ENCODE assay signal across 8 cellular contexts in genomic region chr12:7983019-7983418, GRCh38. TPM values are rescaled to one million over a fixed set of nuclear protein-coding genes. Genes with fewer than 3 reads are reported as not detected.
DNase-seq lines count a peak whose midpoint lies in the region; ATAC-seq, FAIRE-seq and TF ChIP-seq lines count a peak whose summit lies in the region.
"Not testable (repeated sequence)": the region's sequence is repeated elsewhere in the genome, so short reads cannot be mapped to it uniquely, and the experiment has no call there.

No MANE protein-coding gene starts in this region.

- FAIRE-seq in astrocyte (lab: Jason Lieb, UNC); HepG2 (lab: Jason Lieb, UNC): not testable (repeated sequence)

- not testable (repeated sequence) for TF ChIP-seq RAD21 in HepG2 (CRISPR knock-in tag; IDR thresholded peaks at IDR 0.05)

- 88% methylated on average over 11 of the region's 11 CpGs for WGBS in HepG2 (ENCODE audit: low lambda C conversion rate)
- WGBS in trophoblast cell (ENCODE audit: extremely low coverage, insufficient coverage, insufficient read length), result no CpG with 5 or more reads among the region's 11 CpGs

- POLR2A ChIA-PET in Caco-2 (lab: Charles Lee), result interaction anchor here (0.5 to 3.4 kb wide), 11 partner anchors 8 to 147 kb away, joined by 3 to 45 read pairs (median 4); partner anchors contain the start of gene SLC2A3
- POLR2A ChIA-PET in HepG2 (lab: Yijun Ruan, JAX), result not testable (repeated sequence)

- peak overlapping the region; percentile 16 for H4K8ac ChIP-seq in trophoblast cell (ENCODE audit: low read depth, low read length)

- CTCF ChIA-PET in Caco-2 (lab: Charles Lee), result interaction anchor here (1.0 to 2.5 kb wide), 4 partner anchors 12 to 50 kb away, joined by 5 to 12 read pairs (median 6); partner anchors contain the start of gene SLC2A3
- CTCF ChIA-PET in HepG2 (lab: Yijun Ruan, JAX; ENCODE audit: low intra/inter-chr PET ratio, low total read pairs), result not testable (repeated sequence)

- intact Hi-C loops in Caco-2 (cut with micrococcal nuclease; ENCODE audit: unreplicated experiment), result loop anchor here (2.0 kb wide), 1 partner anchor 50 kb away; no protein-coding TSS in a partner anchor
- intact Hi-C loops in HepG2 (cut with micrococcal nuclease; ENCODE audit: unreplicated experiment), result not testable (repeated sequence)

- H3K27me3 Mint-ChIP-seq in Caco-2 (ENCODE audit: insufficient read depth, unreplicated experiment); astrocyte (ENCODE audit: low read depth, unreplicated experiment); endothelial cell (ENCODE audit: unreplicated experiment); mesothelial cell of epicardium (ENCODE audit: low read depth); type B pancreatic cell: not testable (repeated sequence)

- H3K9me3 ChIP-seq in Caco-2; HUES48 (ENCODE audit: control insufficient read depth, insufficient read depth, low read length); astrocyte (ENCODE audit: insufficient read depth, low read depth, low read length); HepG2 (ENCODE audit: low read length); trophoblast cell (ENCODE audit: insufficient read depth, low read depth, low read length): not testable (repeated sequence)

- not testable (repeated sequence) for TF ChIP-seq EP300 in HepG2 (IDR thresholded peaks at IDR 0.05; ENCODE audit: low read depth in 2 of 2, low read length in 2 of 2); HepG2 (CRISPR knock-in tag; IDR thresholded peaks at IDR 0.05; ENCODE audit: borderline replicate concordance)

- H3K36me3 ChIP-seq in Caco-2 (ENCODE audit: control insufficient read depth, insufficient read depth, low read length); HUES48 (ENCODE audit: control insufficient read depth, insufficient read depth, low read length); astrocyte (ENCODE audit: insufficient read depth, low read length); HepG2 (replicated peaks in 1 of 2; ENCODE audit: control insufficient read depth in 1 of 2, insufficient read depth in 2 of 2, low read length in 2 of 2); trophoblast cell (ENCODE audit: control insufficient read depth in 1 of 2, insufficient read depth in 2 of 2, low read length in 2 of 2): not testable (repeated sequence)

- peak overlapping the region; percentile 92 for H3K18ac ChIP-seq in trophoblast cell (ENCODE audit: low read length)

- peak overlapping the region; percentile 49 for H3K4me3 Mint-ChIP-seq in Caco-2 (ENCODE audit: unreplicated experiment)
- not testable (repeated sequence) for H3K4me3 Mint-ChIP-seq in astrocyte (ENCODE audit: unreplicated experiment); endothelial cell (ENCODE audit: unreplicated experiment); mesothelial cell of epicardium; type B pancreatic cell

- H3K27ac Mint-ChIP-seq in Caco-2 (ENCODE audit: unreplicated experiment), result peak overlapping the region; percentile 93
- peak overlapping the region; percentile 83 for H3K27ac Mint-ChIP-seq in astrocyte (ENCODE audit: unreplicated experiment)
- peak overlapping the region; percentile 99 for H3K27ac Mint-ChIP-seq in endothelial cell (ENCODE audit: unreplicated experiment)
- peak overlapping the region; percentile 81 for H3K27ac Mint-ChIP-seq in mesothelial cell of epicardium
- peak overlapping the region; percentile 91 for H3K27ac Mint-ChIP-seq in type B pancreatic cell

- H2BK120ac ChIP-seq in trophoblast cell (ENCODE audit: insufficient read depth, low read length, poor library complexity), result peak overlapping the region; percentile 96

- in situ Hi-C loops in HepG2 (cut with HindIII; ENCODE audit: extremely low pct_ligation_motif_present, low pct_unique_long_range_greater_than_20kb), result not testable (repeated sequence)

- H3K27ac ChIP-seq in HUES48 (ENCODE audit: low read depth, low read length) (peak overlapping the region; percentile 57), HepG2 (ENCODE audit: extremely low read length, insufficient read depth, low read length) (peak overlapping the region; percentile 48), trophoblast cell (ENCODE audit: low read depth, low read length) (peak overlapping the region; percentile 61)
- H3K27ac ChIP-seq in astrocyte (ENCODE audit: low read depth, low read length), result not testable (repeated sequence)

- H3K4me1 ChIP-seq in Caco-2, result peaks cover 79% of the 10 kb centered on the region
- H3K4me1 ChIP-seq in HUES48 (ENCODE audit: control insufficient read depth, insufficient read depth, low read length); astrocyte (ENCODE audit: insufficient read depth, low read length); trophoblast cell (ENCODE audit: control insufficient read depth in 1 of 2, insufficient read depth in 2 of 2, low read length in 2 of 2): not testable (repeated sequence)
- peaks cover 52% of the 10 kb centered on the region for H3K4me1 ChIP-seq in HepG2 (ENCODE audit: insufficient read depth, low read length)

- H3K4me1 Mint-ChIP-seq in Caco-2 (ENCODE audit: low read depth, unreplicated experiment) (peaks cover 54% of the 10 kb centered on the region), endothelial cell (ENCODE audit: unreplicated experiment) (peaks cover 26% of the 10 kb centered on the region), mesothelial cell of epicardium (peaks cover 27% of the 10 kb centered on the region)
- not testable (repeated sequence) for H3K4me1 Mint-ChIP-seq in astrocyte (ENCODE audit: low read depth, unreplicated experiment); type B pancreatic cell (ENCODE audit: unreplicated experiment)

- peaks cover 14% of the 10 kb centered on the region for H3K79me1 ChIP-seq in trophoblast cell (ENCODE audit: low read length)

- not testable (repeated sequence) for H3K4me3 ChIP-seq in Caco-2 (ENCODE audit: low read depth, low read length); HUES48 (ENCODE audit: low read depth, low read length); astrocyte (ENCODE audit: insufficient read depth, low read depth, low read length); HepG2 (replicated peaks in 1 of 3; ENCODE audit: insufficient read depth in 1 of 3, low read depth in 2 of 3, low read length in 3 of 3); trophoblast cell (ENCODE audit: low read depth, low read length)

- not testable (repeated sequence) for H3K9ac ChIP-seq in HUES48 (ENCODE audit: low read depth, low read length); astrocyte (ENCODE audit: low read length); HepG2 (ENCODE audit: insufficient read depth, low read depth, low read length); trophoblast cell (ENCODE audit: low read length)

- peak overlapping the region; percentile 86 for H3K4ac ChIP-seq in trophoblast cell (ENCODE audit: low read depth, low read length)

- not testable (repeated sequence) for H3K27me3 ChIP-seq in Caco-2 (replicated peaks; ENCODE audit: control insufficient read depth, insufficient read depth, low read length); HUES48 (ENCODE audit: control insufficient read depth, insufficient read depth, low read length); astrocyte (ENCODE audit: insufficient read depth, low read length); HepG2 (ENCODE audit: control insufficient read depth in 1 of 2, insufficient read depth in 2 of 2, low read length in 2 of 2); trophoblast cell (ENCODE audit: insufficient read depth, low read length)

- not testable (repeated sequence) for H3K23ac ChIP-seq in trophoblast cell (ENCODE audit: low read length)

- peaks cover 72% of the 10 kb centered on the region for H3K36me3 Mint-ChIP-seq in Caco-2 (ENCODE audit: insufficient read depth, unreplicated experiment)
- not testable (repeated sequence) for H3K36me3 Mint-ChIP-seq in astrocyte (ENCODE audit: low read depth, unreplicated experiment); endothelial cell (ENCODE audit: low read depth, unreplicated experiment); mesothelial cell of epicardium; type B pancreatic cell

- peak overlapping the region; percentile 94 for H2BK12ac ChIP-seq in trophoblast cell (ENCODE audit: low read length)

- H3K79me2 ChIP-seq in astrocyte (ENCODE audit: insufficient read depth, low read length); HepG2 (ENCODE audit: insufficient read depth, low read length); trophoblast cell (ENCODE audit: control insufficient read depth, insufficient read depth, low read length, poor library complexity): not testable (repeated sequence)

- H3K14ac ChIP-seq in trophoblast cell (ENCODE audit: low read length), result peak overlapping the region; percentile 93

- TF ChIP-seq POLR2A in HepG2 (IDR thresholded peaks at IDR 0.05; ENCODE audit: insufficient read depth in 1 of 2, low read depth in 2 of 2, low read length in 2 of 2), result not testable (repeated sequence)

- not testable (repeated sequence) for ATAC-seq in HepG2

- H2AK5ac ChIP-seq in trophoblast cell (ENCODE audit: low read length), result peak overlapping the region; percentile 97

- peak overlapping the region; percentile 97 for H4K91ac ChIP-seq in trophoblast cell (ENCODE audit: low read depth, low read length)

- DNase-seq in Caco-2, result peak in 1 of 2 experiments; percentile 50
- not testable (repeated sequence) for DNase-seq in astrocyte (ENCODE audit: low read depth); endothelial cell (ENCODE audit: low spot score); HepG2 (ENCODE audit: low spot score); mesothelial cell of epicardium (ENCODE audit: low spot score in 2 of 2, unreplicated experiment in 2 of 2); type B pancreatic cell (ENCODE audit: extremely low spot score, unreplicated experiment)
- DNase-seq in trophoblast cell, result peak in 1 of 2 donors; percentile 22

- not testable (repeated sequence) for H3K4me2 ChIP-seq in astrocyte (ENCODE audit: low read length); HepG2 (ENCODE audit: low read depth, low read length); trophoblast cell (ENCODE audit: low read length)

- not testable (repeated sequence) for H3K9me3 Mint-ChIP-seq in Caco-2 (ENCODE audit: unreplicated experiment); astrocyte (ENCODE audit: unreplicated experiment); endothelial cell (ENCODE audit: unreplicated experiment); mesothelial cell of epicardium; type B pancreatic cell

- not testable (repeated sequence) for TF ChIP-seq CTCF in Caco-2 (IDR thresholded peaks at IDR 0.05; ENCODE audit: insufficient read depth in 1 of 2, low read depth in 1 of 2, low read length in 1 of 2, severe bottlenecking in 1 of 2, unreplicated experiment in 1 of 2); astrocyte (IDR thresholded peaks at IDR 0.05; ENCODE audit: insufficient read depth, low read depth, low read length); endothelial cell (IDR thresholded peaks at IDR 0.05; ENCODE audit: unreplicated experiment); HepG2 (CRISPR knock-in tag; IDR thresholded peaks at IDR 0.05); mesothelial cell of epicardium (IDR thresholded peaks at IDR 0.05; ENCODE audit: unreplicated experiment); type B pancreatic cell (conservative IDR thresholded peaks at IDR 0.05)

- H2BK5ac ChIP-seq in trophoblast cell (ENCODE audit: low read depth, low read length, poor library complexity), result peak overlapping the region; percentile 91

- H4K12ac ChIP-seq in trophoblast cell (ENCODE audit: low read depth, low read length), result not testable (repeated sequence)

- not testable (repeated sequence) for H4K20me1 ChIP-seq in astrocyte (ENCODE audit: insufficient read depth, low read length); HepG2 (ENCODE audit: insufficient read depth, low read length)

- not testable (repeated sequence) for H2AFZ ChIP-seq in astrocyte (ENCODE audit: low read depth, low read length); HepG2 (ENCODE audit: low read length); trophoblast cell (ENCODE audit: insufficient read depth, low read length, poor library complexity)

- BruUV-seq in Caco-2 (replicated peaks; lab: Mats Ljungman, UMichigan), result TSS peak; percentile 83
- BruUV-seq in HepG2 (replicated peaks; lab: Mats Ljungman, UMichigan), result not testable (repeated sequence)

RNA-seq across cellular contexts. Expression of gene SLC2A3, which starts 47.0 kb away (rescaled TPM):
- total RNA-seq in Caco-2 (2022) (2,966 and 3,303 TPM in 2 replicates), astrocyte (178 and 389 TPM in 2 replicates), endothelial cell (ENCODE audit: unreplicated experiment) (562 TPM), HepG2 (2016; rRNA removed; fragmentation: Illumina TruSeq; extraction: Trizol) (22.6 and 39.3 TPM in 2 replicates), mesothelial cell of epicardium (170 to 186 TPM (median 186 TPM) in 3 replicates), type B pancreatic cell (ENCODE audit: low replicate concordance) (214 and 2,005 TPM in 2 replicates)
- 4.1 and 6.1 TPM in 2 replicates for total RNA-seq in HepG2 (2016; cell fraction: cytosol; rRNA removed; fragmentation: Illumina TruSeq; extraction: Trizol; ENCODE audit: low read depth)
- total RNA-seq in HepG2 (2016; cell fraction: insoluble cytoplasmic fraction; rRNA removed; fragmentation: Illumina TruSeq; extraction: Trizol), result 23.5 and 38.0 TPM in 2 replicates
- total RNA-seq in HepG2 (2016; cell fraction: membrane; rRNA removed; fragmentation: Illumina TruSeq; extraction: Trizol), result 8.7 and 10.8 TPM in 2 replicates
- 44.8 and 53.2 TPM in 2 replicates for total RNA-seq in HepG2 (2016; cell fraction: nucleus; rRNA removed; fragmentation: Illumina TruSeq; extraction: Trizol)
- 282 and 580 TPM in 2 replicates for polyA plus RNA-seq in HepG2 (2011; rRNA removed)
- 309 and 461 TPM in 2 replicates for polyA plus RNA-seq in HepG2 (2011; cell fraction: cytosol; rRNA removed)
- polyA plus RNA-seq in HepG2 (2011; cell fraction: nucleus; rRNA removed), result 109 and 185 TPM in 2 replicates
- polyA plus RNA-seq in HepG2 (2012), result 113 and 491 TPM in 2 replicates
- 1.8 and 2.1 TPM in 2 replicates for polyA plus RNA-seq in HepG2 (2016; cell fraction: cytosol; fragmentation: Illumina TruSeq; extraction: Trizol; ENCODE audit: low read depth)
- polyA plus RNA-seq in HepG2 (2016; cell fraction: insoluble cytoplasmic fraction; fragmentation: Illumina TruSeq; extraction: Trizol; ENCODE audit: low read depth), result 10.2 and 12.0 TPM in 2 replicates
- polyA plus RNA-seq in HepG2 (2016; cell fraction: membrane; fragmentation: Illumina TruSeq; extraction: Trizol; ENCODE audit: low read depth), result 3.1 and 4.6 TPM in 2 replicates
- polyA plus RNA-seq in HepG2 (2016; cell fraction: nucleus; fragmentation: Illumina TruSeq; extraction: Trizol; ENCODE audit: insufficient read depth, low read depth), result 49.3 and 51.9 TPM in 2 replicates
- polyA minus RNA-seq in HepG2 (2011; rRNA and poly(A)+ RNA removed; ENCODE audit: low replicate concordance), result 79.9 and 1,387 TPM in 2 replicates
- polyA minus RNA-seq in HepG2 (2011; cell fraction: cytosol; rRNA and poly(A)+ RNA removed), result 227 and 431 TPM in 2 replicates
- 200 and 331 TPM in 2 replicates for polyA minus RNA-seq in HepG2 (2011; cell fraction: nucleus; rRNA and poly(A)+ RNA removed)
- 1,584 and 1,664 TPM in 2 replicates for polyA plus RNA-seq in trophoblast cell (2013)

RNA-seq across cellular contexts. Expression of gene FOXJ2, which starts 49.5 kb away (rescaled TPM):
- total RNA-seq in Caco-2 (2022) (18.7 and 19.4 TPM in 2 replicates), astrocyte (16.0 and 16.9 TPM in 2 replicates), endothelial cell (ENCODE audit: unreplicated experiment) (42.7 TPM), HepG2 (2016; rRNA removed; fragmentation: Illumina TruSeq; extraction: Trizol) (2.2 and 3.0 TPM in 2 replicates), mesothelial cell of epicardium (16.1 to 16.7 TPM (median 16.7 TPM) in 3 replicates), type B pancreatic cell (ENCODE audit: low replicate concordance) (15.6 and 35.5 TPM in 2 replicates)
- total RNA-seq in HepG2 (2016; cell fraction: cytosol; rRNA removed; fragmentation: Illumina TruSeq; extraction: Trizol; ENCODE audit: low read depth), result 0.40 and 0.79 TPM in 2 replicates
- 1.9 and 2.6 TPM in 2 replicates for total RNA-seq in HepG2 (2016; cell fraction: insoluble cytoplasmic fraction; rRNA removed; fragmentation: Illumina TruSeq; extraction: Trizol)
- 1.6 and 1.8 TPM in 2 replicates for total RNA-seq in HepG2 (2016; cell fraction: membrane; rRNA removed; fragmentation: Illumina TruSeq; extraction: Trizol)
- total RNA-seq in HepG2 (2016; cell fraction: nucleus; rRNA removed; fragmentation: Illumina TruSeq; extraction: Trizol), result 3.4 and 3.8 TPM in 2 replicates
- 2.4 and 2.9 TPM in 2 replicates for polyA plus RNA-seq in HepG2 (2011; rRNA removed)
- polyA plus RNA-seq in HepG2 (2011; cell fraction: cytosol; rRNA removed), result 1.2 and 1.3 TPM in 2 replicates
- polyA plus RNA-seq in HepG2 (2011; cell fraction: nucleus; rRNA removed), result 4.7 and 5.1 TPM in 2 replicates
- polyA plus RNA-seq in HepG2 (2012), result 2.9 and 4.3 TPM in 2 replicates
- 0.14 and 0.19 TPM in 2 replicates for polyA plus RNA-seq in HepG2 (2016; cell fraction: cytosol; fragmentation: Illumina TruSeq; extraction: Trizol; ENCODE audit: low read depth)
- polyA plus RNA-seq in HepG2 (2016; cell fraction: insoluble cytoplasmic fraction; fragmentation: Illumina TruSeq; extraction: Trizol; ENCODE audit: low read depth), result 2.9 and 3.1 TPM in 2 replicates
- 0.69 and 0.73 TPM in 2 replicates for polyA plus RNA-seq in HepG2 (2016; cell fraction: membrane; fragmentation: Illumina TruSeq; extraction: Trizol; ENCODE audit: low read depth)
- polyA plus RNA-seq in HepG2 (2016; cell fraction: nucleus; fragmentation: Illumina TruSeq; extraction: Trizol; ENCODE audit: insufficient read depth, low read depth), result 6.6 and 7.8 TPM in 2 replicates
- 4.0 and 8.3 TPM in 2 replicates for polyA minus RNA-seq in HepG2 (2011; rRNA and poly(A)+ RNA removed; ENCODE audit: low replicate concordance)
- 1.7 and 1.9 TPM in 2 replicates for polyA minus RNA-seq in HepG2 (2011; cell fraction: cytosol; rRNA and poly(A)+ RNA removed)
- 2.8 and 3.6 TPM in 2 replicates for polyA minus RNA-seq in HepG2 (2011; cell fraction: nucleus; rRNA and poly(A)+ RNA removed)
- 22.7 TPM in 2 replicates for polyA plus RNA-seq in trophoblast cell (2013)
